8 cellular contexts compared by ENCODE assay signal in genomic region chr3:52896613-52897012, GRCh38. TPM values are rescaled to one million over a fixed set of nuclear protein-coding genes. Genes with fewer than 3 reads are reported as not detected.
DNase-seq lines count a peak whose midpoint lies in the region; ATAC-seq and TF ChIP-seq lines count a peak whose summit lies in the region.

No MANE protein-coding gene starts in this region.

- H3K9me3 ChIP-seq in SK-N-MC (ENCODE audit: low read depth, low read length): no peaks in the 10 kb centered on the region
- H3K9me3 ChIP-seq in gastroesophageal sphincter: no peaks in the 10 kb centered on the region
- H3K9me3 ChIP-seq in skeletal muscle satellite cell (replicated peaks; ENCODE audit: low read length): no peaks in the 10 kb centered on the region

- 1 to 9% methylated on average over 8 to 9 of the region's 9 CpGs for WGBS in gastroesophageal sphincter (ENCODE audit: low coverage in 1 of 2), 2 donors

- H3K4me3 Mint-ChIP-seq in T-helper 2 cell treated with Interferon-gamma antibody and Interleukin-4, amounts not matched to agents 5 μg/mL and 100 μg/mL, for 36 hours: peak overlapping the region; percentile 94

- H3K4me1 ChIP-seq in gastroesophageal sphincter (peaks cover 0 to 59% (median 34%) of the 10 kb centered on the region in 3 donors), skeletal muscle satellite cell (ENCODE audit: control insufficient read depth, insufficient read depth, low read length) (peaks cover 33% of the 10 kb centered on the region)

- no peak for DNase-seq in T-helper 2 cell treated with Interferon-gamma antibody and Interleukin-4, amounts not matched to agents 5 μg/mL and 100 μg/mL, for 36 hours (ENCODE audit: low spot score)
- no peak for DNase-seq in T-helper 2 cell
- DNase-seq in SK-N-MC (ENCODE audit: low read depth, low spot score): no peak
- DNase-seq in NCI-H146 treated with DMSO at 0.1 percent for 48 hours (lab: John Stamatoyannopoulos, UW; ENCODE audit: unreplicated experiment): no peak

- H3K4me1 Mint-ChIP-seq in T-helper 2 cell treated with Interferon-gamma antibody and Interleukin-4, amounts not matched to agents 5 μg/mL and 100 μg/mL, for 36 hours (ENCODE audit: low read depth): peaks cover 44% of the 10 kb centered on the region

- H3K9ac ChIP-seq in SK-N-MC (ENCODE audit: insufficient read length): peak overlapping the region; percentile 62
- H3K9ac ChIP-seq in skeletal muscle satellite cell (ENCODE audit: low read depth, low read length): peak overlapping the region; percentile 86

- no peaks in the 10 kb centered on the region for H3K9me3 Mint-ChIP-seq in T-helper 2 cell treated with Interferon-gamma antibody and Interleukin-4, amounts not matched to agents 5 μg/mL and 100 μg/mL, for 36 hours

- H3K27ac Mint-ChIP-seq in T-helper 2 cell treated with Interferon-gamma antibody and Interleukin-4, amounts not matched to agents 5 μg/mL and 100 μg/mL, for 36 hours: peak overlapping the region; percentile 67

- H3K4me3 ChIP-seq in SK-N-MC (peak overlapping the region; percentile 79), gastroesophageal sphincter (peak overlapping the region; percentile 51 to 78), skeletal muscle satellite cell (ENCODE audit: low read length) (peak overlapping the region; percentile 82)

- no peak overlapping the region for H3K27ac ChIP-seq in SK-N-MC
- peak overlapping the region in 3 of 4 donors; percentile 82 to 88 (median 86) for H3K27ac ChIP-seq in gastroesophageal sphincter

- no peak for TF ChIP-seq CTCF in gastroesophageal sphincter (IDR thresholded peaks at IDR 0.05)

- TF ChIP-seq POLR2A in gastroesophageal sphincter (IDR thresholded peaks at IDR 0.05): no peak

- ATAC-seq in gastroesophageal sphincter (no peak), HG03095 (IDR thresholded peaks at IDR 0.05; ENCODE audit: unreplicated experiment) (no peak), GM18858 (IDR thresholded peaks at IDR 0.05; ENCODE audit: unreplicated experiment) (no peak)

- H3K4me2 ChIP-seq in skeletal muscle satellite cell (ENCODE audit: low read length): peak overlapping the region; percentile 98

- no peak for TF ChIP-seq EP300 in gastroesophageal sphincter (IDR thresholded peaks at IDR 0.05)

- H3K36me3 Mint-ChIP-seq in T-helper 2 cell treated with Interferon-gamma antibody and Interleukin-4, amounts not matched to agents 5 μg/mL and 100 μg/mL, for 36 hours (ENCODE audit: low read depth): peaks cover 14% of the 10 kb centered on the region

- no peaks in the 10 kb centered on the region for H3K27me3 Mint-ChIP-seq in T-helper 2 cell treated with Interferon-gamma antibody and Interleukin-4, amounts not matched to agents 5 μg/mL and 100 μg/mL, for 36 hours (ENCODE audit: low read depth)

- H3K36me3 ChIP-seq in SK-N-MC (ENCODE audit: insufficient read depth, low read length) (no peaks in the 10 kb centered on the region), gastroesophageal sphincter (no peaks in the 10 kb centered on the region), skeletal muscle satellite cell (ENCODE audit: insufficient read depth, low read length) (no peaks in the 10 kb centered on the region)

- H3K27me3 ChIP-seq in gastroesophageal sphincter (no peaks in the 10 kb centered on the region), skeletal muscle satellite cell (ENCODE audit: control insufficient read depth, insufficient read depth, low read length) (no peaks in the 10 kb centered on the region)

RNA-seq across cellular contexts. Expression of gene STIMATE, which starts 0.7 kb away (rescaled TPM):
- total RNA-seq in gastroesophageal sphincter: 10 to 100 TPM; 14.6 to 30.2 (median 20.5) TPM
- 6.6 and 15.5 TPM in 2 replicates for total RNA-seq in skeletal muscle satellite cell (2012; rRNA removed)
